In the genomic region with DNA sequence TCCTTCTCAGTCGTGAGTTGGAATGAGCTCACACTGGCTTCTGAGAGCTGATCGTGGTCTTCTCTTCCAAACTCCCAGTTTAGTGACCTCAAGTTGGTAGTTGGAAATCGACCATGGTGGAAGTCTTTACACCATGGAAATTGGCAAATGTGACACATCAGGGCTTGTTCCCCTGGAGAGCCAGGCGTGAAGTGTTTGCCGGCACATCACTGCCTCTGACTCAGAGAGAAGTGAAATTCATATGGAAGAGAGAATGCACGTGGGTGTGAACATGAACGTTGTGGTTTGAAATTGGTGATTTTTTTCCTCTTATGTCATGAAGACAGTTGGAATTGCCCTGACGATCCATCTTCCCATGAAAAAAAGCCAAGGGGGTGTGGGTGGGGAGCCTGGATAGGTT, we compare ENCODE assay signal across 10 cellular contexts. TPM values are rescaled to one million over a fixed set of nuclear protein-coding genes. Genes with fewer than 3 reads are reported as not detected.
DNase-seq lines count a peak whose midpoint lies in the region; ATAC-seq and TF ChIP-seq lines count a peak whose summit lies in the region.
"Had no signal": no experiment of that assay in that cellular context is flagged by ENCODE, and none has a peak within 500 bp of the region (broad histone marks: within the 10 kb centered on the region; RNA-seq: fewer than 3 reads in every experiment).

No MANE protein-coding gene starts in this region.

- no peak overlapping the region for H3K27ac Mint-ChIP-seq in MCF 10A (ENCODE audit: low read depth, unreplicated experiment)

- no TSS peak for BruUV-seq in MCF 10A (replicated peaks; lab: Mats Ljungman, UMichigan)

- H3K9me3 Mint-ChIP-seq in MCF 10A (ENCODE audit: unreplicated experiment) = no peaks in the 10 kb centered on the region

- H3K4me3 Mint-ChIP-seq in MCF 10A (ENCODE audit: unreplicated experiment) = no peak overlapping the region

- POLR2A ChIA-PET in MCF 10A (lab: Yijun Ruan, JAX) = interaction anchor here (0.7 to 1.5 kb wide), 2 partner anchors 14 to 20 kb away, joined by 3 read pairs; no protein-coding TSS in a partner anchor

- no peak for TF ChIP-seq CTCF in MCF 10A (IDR thresholded peaks at IDR 0.05; ENCODE audit: unreplicated experiment)

- H3K27me3 Mint-ChIP-seq in MCF 10A (ENCODE audit: insufficient read depth, unreplicated experiment) = no peaks in the 10 kb centered on the region

- DNase-seq in D341Med (ENCODE audit: low spot score) = peak; percentile 17
- DNase-seq in HT1080 (ENCODE audit: low read depth) = peak; percentile 44
- DNase-seq in MCF 10A (ENCODE audit: unreplicated experiment) = peak; percentile 62
- peak; percentile 49 for DNase-seq in myocyte (ENCODE audit: low read depth)
- no peak for DNase-seq in activated gamma-delta T cell (lab: John Stamatoyannopoulos, UW)
- no peak for DNase-seq in NCI-H2081 treated with DMSO at 0.1 percent for 48 hours (lab: John Stamatoyannopoulos, UW)
- DNase-seq in NCI-H510A treated with DMSO at 0.1 percent for 48 hours (lab: John Stamatoyannopoulos, UW) = no peak
- DNase-seq: DMS79, SJCRH30 had no signal

- no peaks in the 10 kb centered on the region for H3K36me3 Mint-ChIP-seq in MCF 10A (ENCODE audit: insufficient read depth, unreplicated experiment)

- intact Hi-C loops in MCF 10A (cut with micrococcal nuclease) = no loop called here

- CTCF ChIA-PET in MCF 10A (lab: Yijun Ruan, JAX) = interaction anchor here (0.6 kb wide), 1 partner anchor 1162 kb away, joined by 4 read pairs; no protein-coding TSS in a partner anchor

- ATAC-seq in HG03139 (IDR thresholded peaks at IDR 0.05; ENCODE audit: unreplicated experiment) = no peak

- H3K4me1 Mint-ChIP-seq in MCF 10A (ENCODE audit: insufficient read depth, unreplicated experiment) = peaks cover 10% of the 10 kb centered on the region

RNA-seq across cellular contexts. Expression of gene AXIN2, which starts 47.4 kb away (rescaled TPM):
- 1.2 and 1.8 TPM in 2 replicates for total RNA-seq in HT1080 (2014; rRNA removed; shearing (Covaris generic))
- 0.35 and 0.79 TPM in 2 replicates for polyA plus RNA-seq in HT1080 (2015; cell fraction: cytosol; rRNA removed)
- 0.91 and 1.4 TPM in 2 replicates for polyA plus RNA-seq in HT1080 (2015; cell fraction: nucleus; rRNA removed)
- 0.16 and 0.52 TPM in 2 replicates for total RNA-seq in MCF 10A (2022)
- total RNA-seq in myocyte = 5.1 and 22.4 TPM in 2 replicates
- polyA plus RNA-seq in myocyte (2012) = 3.5 TPM

Comparison
In these comparisons a context has a peak if more than half of its experiments do, and no peak if none do; other contexts are left out.
1. DNase-seq: peak in D341Med (single experiment), HT1080 (single experiment), MCF 10A (single experiment) and myocyte (single experiment); none in activated gamma-delta T cell (single experiment), NCI-H2081 treated with DMSO at 0.1 percent for 48 hours (single experiment) and NCI-H510A treated with DMSO at 0.1 percent for 48 hours (single experiment).